In the genomic region with DNA sequence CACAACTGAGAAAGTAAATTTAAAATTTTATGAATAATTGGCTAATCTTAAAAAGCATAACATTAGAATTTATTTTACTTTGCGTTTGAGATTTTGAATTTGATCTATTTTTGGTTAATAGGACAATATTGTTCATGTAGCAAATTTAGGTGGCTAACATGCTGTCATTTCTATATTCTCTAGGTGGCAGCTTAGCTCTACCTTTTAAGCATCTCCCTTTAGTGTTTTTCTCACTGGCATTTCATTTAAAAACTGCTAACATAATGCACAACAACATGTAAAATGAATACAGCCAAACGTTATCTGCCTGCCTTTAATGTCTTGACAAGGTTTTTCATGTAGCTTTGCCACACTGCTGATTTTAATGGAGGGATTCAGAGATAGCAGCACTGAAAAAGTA, we compare ENCODE assay signal across 28 cellular contexts.
DNase-seq lines count a peak whose midpoint lies in the region; TF ChIP-seq lines count a peak whose summit lies in the region.
"Had no signal": no experiment of that assay in that cellular context is flagged by ENCODE, and none has a peak within 500 bp of the region (broad histone marks: within the 10 kb centered on the region; RNA-seq: fewer than 3 reads in every experiment).

No MANE protein-coding gene starts in this region.

- H4K12ac ChIP-seq in trophoblast cell (ENCODE audit: low read depth, low read length): no peak overlapping the region

- H3K27ac ChIP-seq in angular gyrus (ENCODE audit: low read depth, low read length): peak overlapping the region; percentile 62
- H3K27ac ChIP-seq in neural cell (ENCODE audit: low read length): no peak overlapping the region
- no peak overlapping the region for H3K27ac ChIP-seq in trophoblast cell (ENCODE audit: low read depth, low read length)
- H3K27ac ChIP-seq: colonic mucosa, gastroesophageal sphincter, HL-60, prostate gland, RWPE1, SK-N-MC, skin epidermis, upper lobe of left lung had no signal

- no peak overlapping the region for H3K14ac ChIP-seq in trophoblast cell (ENCODE audit: low read length)

- no peak overlapping the region for H3K4ac ChIP-seq in trophoblast cell (ENCODE audit: low read depth, low read length)

- no peak overlapping the region for H2BK120ac ChIP-seq in trophoblast cell (ENCODE audit: insufficient read depth, low read length, poor library complexity)

- no peaks in the 10 kb centered on the region for H3K27me3 Mint-ChIP-seq in activated CD4-positive, alpha-beta T cell treated with anti-CD3 and anti-CD28 coated beads, Interleukin-2, amount 10 ng/mL, durations not matched to agents 7 days and 5 days
- H3K27me3 Mint-ChIP-seq: activated CD8-positive, alpha-beta memory T cell treated with anti-CD3 and anti-CD28 coated beads, Interleukin-2, amount 10 ng/mL, durations not matched to agents 7 days and 5 days; CD4-positive, alpha-beta T cell had no signal

- no peak overlapping the region for H4K8ac ChIP-seq in trophoblast cell (ENCODE audit: low read depth, low read length)

- no peaks in the 10 kb centered on the region for H3K4me1 Mint-ChIP-seq in activated CD4-positive, alpha-beta T cell treated with anti-CD3 and anti-CD28 coated beads, Interleukin-2, amount 10 ng/mL, durations not matched to agents 7 days and 5 days
- H3K4me1 Mint-ChIP-seq: activated CD8-positive, alpha-beta memory T cell treated with anti-CD3 and anti-CD28 coated beads, Interleukin-2, amount 10 ng/mL, durations not matched to agents 7 days and 5 days; nephron progenitor cell had no signal

- H2BK5ac ChIP-seq in trophoblast cell (ENCODE audit: low read depth, low read length, poor library complexity): no peak overlapping the region

- H3K9me3 ChIP-seq in neural cell (ENCODE audit: low read length) (no peaks in the 10 kb centered on the region), trophoblast cell (ENCODE audit: insufficient read depth, low read depth, low read length) (peaks cover 2% of the 10 kb centered on the region)
- H3K9me3 ChIP-seq: colonic mucosa, prostate gland had no signal

- H3K4me3 Mint-ChIP-seq in activated CD4-positive, alpha-beta T cell treated with anti-CD3 and anti-CD28 coated beads, Interleukin-2, amount 10 ng/mL, durations not matched to agents 7 days and 5 days: no peak overlapping the region
- H3K4me3 Mint-ChIP-seq: activated CD8-positive, alpha-beta memory T cell treated with anti-CD3 and anti-CD28 coated beads, Interleukin-2, amount 10 ng/mL, durations not matched to agents 7 days and 5 days; activated naive CD4-positive, alpha-beta T cell treated with anti-CD3 and anti-CD28 coated beads for 36 hours; CD4-positive, alpha-beta T cell; effector memory CD8-positive, alpha-beta T cell; nephron progenitor cell had no signal

- H3K36me3 Mint-ChIP-seq in activated CD4-positive, alpha-beta T cell treated with anti-CD3 and anti-CD28 coated beads, Interleukin-2, amount 10 ng/mL, durations not matched to agents 7 days and 5 days (ENCODE audit: low read depth): no peaks in the 10 kb centered on the region
- H3K36me3 Mint-ChIP-seq: activated CD8-positive, alpha-beta memory T cell treated with anti-CD3 and anti-CD28 coated beads, Interleukin-2, amount 10 ng/mL, durations not matched to agents 7 days and 5 days had no signal

- CTCF ChIA-PET in activated CD4-positive, alpha-beta T cell treated with anti-CD3 and anti-CD28 coated beads, Interleukin-2, amount 10 ng/mL, durations not matched to agents 7 days and 5 days (lab: Charles Lee): no interaction called here

- in situ Hi-C loops in GM13977 (cut with MboI; ENCODE audit: low pct_unique_long_range_greater_than_20kb, low sequenced_read_pairs, unreplicated experiment): no loop called here

- H3K27ac Mint-ChIP-seq in activated CD4-positive, alpha-beta T cell treated with anti-CD3 and anti-CD28 coated beads, Interleukin-2, amount 10 ng/mL, durations not matched to agents 7 days and 5 days: no peak overlapping the region
- H3K27ac Mint-ChIP-seq: activated CD8-positive, alpha-beta memory T cell treated with anti-CD3 and anti-CD28 coated beads, Interleukin-2, amount 10 ng/mL, durations not matched to agents 7 days and 5 days; activated naive CD4-positive, alpha-beta T cell treated with anti-CD3 and anti-CD28 coated beads for 36 hours; CD4-positive, alpha-beta T cell; effector memory CD8-positive, alpha-beta T cell; nephron progenitor cell had no signal

- H3K23ac ChIP-seq in trophoblast cell (ENCODE audit: low read length): no peak overlapping the region

- H3K79me1 ChIP-seq in trophoblast cell (ENCODE audit: low read length): peaks cover 1% of the 10 kb centered on the region

- no peak overlapping the region for H3K9ac ChIP-seq in neural cell (ENCODE audit: low read length)
- no peak overlapping the region for H3K9ac ChIP-seq in trophoblast cell (ENCODE audit: low read length)

- H3K4me3 ChIP-seq in neural cell (ENCODE audit: low read length) (no peak overlapping the region), trophoblast cell (ENCODE audit: low read depth, low read length) (no peak overlapping the region)
- H3K4me3 ChIP-seq: colonic mucosa, gastroesophageal sphincter, mucosa of descending colon, prostate gland, SK-N-MC, skin epidermis, upper lobe of left lung had no signal

- H4K20me1 ChIP-seq in neural cell (ENCODE audit: insufficient read depth): no peaks in the 10 kb centered on the region

- H2AFZ ChIP-seq in neural cell (ENCODE audit: low read depth, low read length): no peak overlapping the region
- H2AFZ ChIP-seq in trophoblast cell (ENCODE audit: insufficient read depth, low read length, poor library complexity): no peak overlapping the region

- H3K27me3 ChIP-seq in neural cell (ENCODE audit: insufficient read depth, low read depth, low read length): no peaks in the 10 kb centered on the region
- H3K27me3 ChIP-seq in trophoblast cell (ENCODE audit: insufficient read depth, low read length): no peaks in the 10 kb centered on the region
- H3K27me3 ChIP-seq: colonic mucosa, gastroesophageal sphincter, upper lobe of left lung had no signal

- no peak overlapping the region for H2BK12ac ChIP-seq in trophoblast cell (ENCODE audit: low read length)

- no peaks in the 10 kb centered on the region for H3K36me3 ChIP-seq in neural cell (ENCODE audit: insufficient read depth, low read length)
- no peaks in the 10 kb centered on the region for H3K36me3 ChIP-seq in trophoblast cell (ENCODE audit: control insufficient read depth in 1 of 2, insufficient read depth in 2 of 2, low read length in 2 of 2)
- H3K36me3 ChIP-seq: colonic mucosa, gastroesophageal sphincter, prostate gland, upper lobe of left lung had no signal

- no CpG with 5 or more reads among the region's 2 CpGs for WGBS in trophoblast cell (ENCODE audit: extremely low coverage, insufficient coverage, insufficient read length)

- H2AK5ac ChIP-seq in trophoblast cell (ENCODE audit: low read length): no peak overlapping the region

- no peak overlapping the region for H3K4me2 ChIP-seq in neural cell (ENCODE audit: low read length)
- H3K4me2 ChIP-seq in trophoblast cell (ENCODE audit: low read length): no peak overlapping the region

- H3K9me3 Mint-ChIP-seq in activated CD4-positive, alpha-beta T cell treated with anti-CD3 and anti-CD28 coated beads, Interleukin-2, amount 10 ng/mL, durations not matched to agents 7 days and 5 days: peaks cover 11% of the 10 kb centered on the region

- H4K91ac ChIP-seq in trophoblast cell (ENCODE audit: low read depth, low read length): no peak overlapping the region

- peak; percentile 86 for TF ChIP-seq RAD21 in neural cell (conservative IDR thresholded peaks at IDR 0.05)

- no peaks in the 10 kb centered on the region for H3F3A ChIP-seq in neural cell (ENCODE audit: insufficient read depth, low read length, poor library complexity, severe bottlenecking)

- H3K79me2 ChIP-seq in neural cell (replicated peaks; ENCODE audit: insufficient read depth, low read length) (no peaks in the 10 kb centered on the region), trophoblast cell (ENCODE audit: control insufficient read depth, insufficient read depth, low read length, poor library complexity) (no peaks in the 10 kb centered on the region)

- no peak for TF ChIP-seq EP300 in neural cell (conservative IDR thresholded peaks at IDR 0.05; ENCODE audit: poor library complexity, severe bottlenecking)

- H3K4me1 ChIP-seq in trophoblast cell (ENCODE audit: control insufficient read depth in 1 of 2, insufficient read depth in 2 of 2, low read length in 2 of 2): no peaks in the 10 kb centered on the region
- H3K4me1 ChIP-seq: colonic mucosa, gastroesophageal sphincter, prostate gland, upper lobe of left lung had no signal

- no peaks in the 10 kb centered on the region for H3K9me2 ChIP-seq in neural cell (ENCODE audit: insufficient read depth, low read length)

- H3K18ac ChIP-seq in trophoblast cell (ENCODE audit: low read length): no peak overlapping the region

- DNase-seq in GM13977 (ENCODE audit: low spot score) (no peak), NCI-H1694 treated with DMSO at 0.1 percent for 48 hours (lab: John Stamatoyannopoulos, UW) (peak; percentile 50), trophoblast cell (no peak), nucleus accumbens (lab: John Stamatoyannopoulos, UW) (no peak)
- DNase-seq in stimulated activated CD4-positive, alpha-beta T cell treated with anti-CD3 and anti-CD28 coated beads, Interleukin-15, amount 100 ng/mL, for 24 hours: no peak
- no peak for DNase-seq in activated CD4-positive, alpha-beta T cell treated with anti-CD3 and anti-CD28 coated beads, Interleukin-2, amount 10 ng/mL, durations not matched to agents 7 days and 5 days
- DNase-seq: activated CD4-positive, alpha-beta T cell treated with anti-CD3 and anti-CD28 coated beads, Interleukin-2, amount 50 U/mL, for 1 hour; activated CD8-positive, alpha-beta memory T cell treated with anti-CD3 and anti-CD28 coated beads, Interleukin-2, amount 10 ng/mL, durations not matched to agents 7 days and 5 days; activated naive CD4-positive, alpha-beta T cell treated with anti-CD3 and anti-CD28 coated beads for 36 hours; amygdala; CD4-positive, alpha-beta T cell; colonic mucosa; effector memory CD8-positive, alpha-beta T cell; mucosa of descending colon; NCI-H1048; NCI-H2081; nephron progenitor cell; stimulated activated CD4-positive, alpha-beta T cell treated with anti-CD3 and anti-CD28 coated beads, Interleukin-1b, Interleukin-23, amount 100 ng/mL, for 48 hours; T-helper 2 cell; upper lobe of left lung had no signal

- POLR2A ChIA-PET in activated CD4-positive, alpha-beta T cell treated with anti-CD3 and anti-CD28 coated beads, Interleukin-2, amount 10 ng/mL, durations not matched to agents 7 days and 5 days (lab: Charles Lee): no interaction called here

- TF ChIP-seq CTCF in GM13977 (IDR thresholded peaks at IDR 0.05; ENCODE audit: extremely low read depth, insufficient read depth, missing control alignments) (peak; percentile 19), neural cell (IDR thresholded peaks at IDR 0.05; ENCODE audit: poor library complexity, severe bottlenecking) (peak; percentile 78)

TF ChIP-seq in neural cell, 6 proteins besides CTCF, POLR2A, EP300 and RAD21 (continues in another document):
- TF ChIP-seq TAF1 (IDR thresholded peaks at IDR 0.05; ENCODE audit: low read depth) (no peak), MXI1 (conservative IDR thresholded peaks at IDR 0.05; ENCODE audit: poor library complexity, severe bottlenecking) (no peak), POLR2AphosphoS5 (IDR thresholded peaks at IDR 0.05) (no peak), SMC3 (conservative IDR thresholded peaks at IDR 0.05; ENCODE audit: poor library complexity) (peak; percentile 77)
